8 cellular contexts compared by ENCODE assay signal in genomic region chr1:228108055-228108690, GRCh38. TPM values are rescaled to one million over a fixed set of nuclear protein-coding genes. Genes with fewer than 3 reads are reported as not detected.
DNase-seq lines count a peak whose midpoint lies in the region; ATAC-seq and TF ChIP-seq lines count a peak whose summit lies in the region.

No MANE protein-coding gene starts in this region.

- peaks cover 37% of the 10 kb centered on the region for H3K4me1 Mint-ChIP-seq in chondrocyte (ENCODE audit: low read depth)
- H3K4me1 Mint-ChIP-seq in natural killer cell: peaks cover 22 to 31% of the 10 kb centered on the region in 2 donors

- H3K9me3 Mint-ChIP-seq in chondrocyte (ENCODE audit: low read depth) (no peaks in the 10 kb centered on the region), natural killer cell (no peaks in the 10 kb centered on the region)

- no peaks in the 10 kb centered on the region for H3K27me3 Mint-ChIP-seq in chondrocyte (ENCODE audit: low read depth)
- no peaks in the 10 kb centered on the region for H3K27me3 Mint-ChIP-seq in natural killer cell (ENCODE audit: low read depth in 2 of 2)

- H3K4me1 ChIP-seq in Loucy (ENCODE audit: insufficient read depth, low read length, poor library complexity, severe bottlenecking): peaks cover 23% of the 10 kb centered on the region

- H3K9me2 ChIP-seq in Loucy (replicated peaks; ENCODE audit: low read depth, low read length): no peaks in the 10 kb centered on the region

- H3K9ac ChIP-seq in Loucy (ENCODE audit: low read depth, low read length, poor library complexity, severe bottlenecking): peak overlapping the region; percentile 90

- H3K9me3 ChIP-seq in Loucy (ENCODE audit: insufficient read depth, low read depth, low read length): no peaks in the 10 kb centered on the region

- peaks cover 39% of the 10 kb centered on the region for H3K79me2 ChIP-seq in Loucy (ENCODE audit: insufficient read depth, low read length)

- POLR2A ChIA-PET in BJ (lab: Charles Lee): no interaction called here

- intact Hi-C loops in natural killer cell (cut with micrococcal nuclease): no loop called here

- H3K27me3 ChIP-seq in BJ (ENCODE audit: control insufficient read depth, insufficient read depth, low read length): no peaks in the 10 kb centered on the region
- no peaks in the 10 kb centered on the region for H3K27me3 ChIP-seq in Loucy (ENCODE audit: insufficient read depth, low read length, poor library complexity, severe bottlenecking)

- H3K4me3 Mint-ChIP-seq in chondrocyte (ENCODE audit: unreplicated experiment): peak overlapping the region; percentile 89
- H3K4me3 Mint-ChIP-seq in natural killer cell: peak overlapping the region; percentile 93

- H2AFZ ChIP-seq in Loucy (ENCODE audit: low read length): no peak overlapping the region

- peak overlapping the region; percentile 93 for H3K27ac Mint-ChIP-seq in chondrocyte (ENCODE audit: unreplicated experiment)
- H3K27ac Mint-ChIP-seq in natural killer cell: peak overlapping the region; percentile 86 to 99

- peak overlapping the region; percentile 86 for H3K4me2 ChIP-seq in Loucy (ENCODE audit: low read depth, low read length, poor library complexity, severe bottlenecking)

- peak overlapping the region; percentile 99 for H3K4me3 ChIP-seq in BJ (ENCODE audit: low read depth, low read length)
- H3K4me3 ChIP-seq in Loucy (ENCODE audit: low read length, poor library complexity, severe bottlenecking): peak overlapping the region; percentile 94

- H4K20me1 ChIP-seq in Loucy (ENCODE audit: insufficient read depth, low read length, poor library complexity, severe bottlenecking): peaks cover 4% of the 10 kb centered on the region

- peaks cover 4% of the 10 kb centered on the region for H3K36me3 Mint-ChIP-seq in chondrocyte (ENCODE audit: low read depth)
- no peaks in the 10 kb centered on the region for H3K36me3 Mint-ChIP-seq in natural killer cell

- ATAC-seq in natural killer cell: no peak
- ATAC-seq in HG02884 (IDR thresholded peaks at IDR 0.05; ENCODE audit: unreplicated experiment): no peak
- no peak for ATAC-seq in HG03025 (IDR thresholded peaks at IDR 0.05; ENCODE audit: low FRiP score, unreplicated experiment)
- no peak for ATAC-seq in HG02610 (IDR thresholded peaks at IDR 0.05; ENCODE audit: unreplicated experiment)

- H3F3A ChIP-seq in Loucy (ENCODE audit: low read depth): no peaks in the 10 kb centered on the region

- TF ChIP-seq CTCF in BJ (IDR thresholded peaks at IDR 0.05; ENCODE audit: insufficient read depth, low read depth, low read length) (no peak), Loucy (conservative IDR thresholded peaks at IDR 0.05; ENCODE audit: low read length) (no peak), chondrocyte (IDR thresholded peaks at IDR 0.05) (no peak), natural killer cell (IDR thresholded peaks at IDR 0.05) (no peak)

- H3K36me3 ChIP-seq in BJ (ENCODE audit: control insufficient read depth, insufficient read depth, low read length) (peaks cover 13% of the 10 kb centered on the region), Loucy (ENCODE audit: insufficient read depth, low read length) (no peaks in the 10 kb centered on the region; the same call in 1 of the 2 replicates)

- CTCF ChIA-PET in BJ (lab: Yijun Ruan, JAX): no interaction called here

- DNase-seq in BJ (ENCODE audit: low read depth): no peak
- DNase-seq in chondrocyte (ENCODE audit: low spot score): no peak
- no peak for DNase-seq in natural killer cell
- DNase-seq in stimulated activated CD8-positive, alpha-beta memory T cell treated with anti-CD3 and anti-CD28 coated beads, Interleukin-4, amount 100 ng/mL, for 48 hours: no peak

RNA-seq across cellular contexts. Expression of gene MRPL55, which starts 0.9 kb away (rescaled TPM):
- 50.8 and 80.8 TPM in 2 replicates for polyA plus RNA-seq in BJ (2011; rRNA removed)
- polyA minus RNA-seq in BJ (2011; rRNA and poly(A)+ RNA removed): 13.0 and 25.2 TPM in 2 replicates
- 45.4 to 75.6 TPM (median 48.6 TPM) in 3 replicates for total RNA-seq in chondrocyte
- total RNA-seq in natural killer cell: 10 to 100 TPM; 50.0 to 70.6 (median 64.1) TPM

RNA-seq across cellular contexts. Expression of gene C1orf35, which starts 5.0 kb away (rescaled TPM):
- 4.2 and 6.2 TPM in 2 replicates for polyA plus RNA-seq in BJ (2011; rRNA removed)
- 0.87 and 1.4 TPM in 2 replicates for polyA minus RNA-seq in BJ (2011; rRNA and poly(A)+ RNA removed)
- total RNA-seq in chondrocyte (12.9 to 15.1 TPM (median 13.3 TPM) in 3 replicates), natural killer cell (10 to 100 TPM; 18.9 to 21.6 (median 19.6) TPM)

RNA-seq across cellular contexts. Expression of gene ARF1, which starts 25.7 kb away (rescaled TPM):
- 539 and 933 TPM in 2 replicates for polyA plus RNA-seq in BJ (2011; rRNA removed)
- polyA minus RNA-seq in BJ (2011; rRNA and poly(A)+ RNA removed): 713 and 1,022 TPM in 2 replicates
- total RNA-seq in chondrocyte: 339 to 392 TPM (median 351 TPM) in 3 replicates
- 100 to 1,000 TPM; 368 to 427 (median 424) TPM for total RNA-seq in natural killer cell

RNA-seq across cellular contexts. Expression of gene GUK1, which starts 31.9 kb away (rescaled TPM):
- polyA plus RNA-seq in BJ (2011; rRNA removed): 282 and 373 TPM in 2 replicates
- polyA minus RNA-seq in BJ (2011; rRNA and poly(A)+ RNA removed): 58.2 and 86.1 TPM in 2 replicates
- total RNA-seq in chondrocyte (155 to 196 TPM (median 189 TPM) in 3 replicates), natural killer cell (100 to 1,000 TPM; 292 to 313 (median 308) TPM)

RNA-seq across cellular contexts. Expression of gene GJC2, which starts 41.6 kb away (rescaled TPM):
- 0.77 and 0.92 TPM in 2 replicates for polyA plus RNA-seq in BJ (2011; rRNA removed)
- polyA minus RNA-seq in BJ (2011; rRNA and poly(A)+ RNA removed): 0.41 and 0.43 TPM in 2 replicates
- total RNA-seq in chondrocyte (1.5 to 2.0 TPM (median 1.8 TPM) in 3 replicates), natural killer cell (1 to 10 TPM; 1.0 to 2.2 (median 1.7) TPM)
